In the genomic region with DNA sequence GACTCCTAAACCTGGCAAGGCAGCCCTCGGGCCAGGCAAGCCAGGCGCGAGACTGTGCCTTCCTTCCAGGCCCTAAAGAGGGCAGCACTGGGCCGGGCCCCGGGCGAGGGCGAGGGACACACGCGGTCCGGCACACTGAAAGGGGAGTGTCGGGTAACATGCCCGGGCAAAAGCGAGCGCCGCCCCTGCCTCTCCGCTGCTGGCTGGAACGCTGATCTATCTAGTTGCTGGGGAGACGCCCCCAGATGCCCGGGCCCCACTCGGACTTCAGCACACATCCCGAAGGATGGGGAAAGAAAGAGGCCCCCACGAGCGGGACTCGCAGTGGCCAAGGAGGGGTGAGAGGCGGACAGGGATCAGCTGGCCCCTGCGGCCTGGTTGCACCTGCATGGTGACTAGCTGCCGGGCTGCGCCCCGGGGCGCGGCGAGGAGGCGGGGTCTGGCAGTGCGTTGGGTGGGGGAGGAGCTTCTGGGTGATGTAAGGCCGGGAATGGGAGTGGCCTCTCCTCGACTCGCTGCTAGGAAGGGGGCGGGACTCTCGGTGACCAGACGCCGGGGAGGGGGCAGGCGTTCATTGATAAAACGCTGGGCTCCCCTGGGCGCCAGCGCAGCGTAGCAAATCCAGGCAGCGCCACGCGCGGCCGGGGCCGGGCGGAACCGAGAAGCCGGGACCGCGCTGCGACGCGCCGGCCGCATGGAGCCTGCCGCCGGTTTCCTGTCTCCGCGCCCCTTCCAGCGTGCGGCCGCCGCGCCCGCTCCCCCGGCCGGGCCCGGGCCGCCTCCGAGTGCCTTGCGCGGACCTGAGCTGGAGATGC, we compare ENCODE assay signal across 8 cellular contexts. TPM values are rescaled to one million over a fixed set of nuclear protein-coding genes. Genes with fewer than 3 reads are reported as not detected.
A peak's percentile ranks its signal among the peaks of the same experiment; 100 is the strongest.
DNase-seq lines count a peak whose midpoint lies in the region; ATAC-seq and TF ChIP-seq lines count a peak whose summit lies in the region.

A gene (plus strand): TSS at position 608 of the 815 bp plus-strand sequence. CDS start 87 bp downstream, at position 695.

- CTCF ChIA-PET in CD4-positive, alpha-beta memory T cell (lab: Charles Lee; ENCODE audit: partially characterized antibody), result interaction anchor here (0.7 to 13.0 kb wide), 22 partner anchors 9 to 504 kb away, joined by 3 to 174 read pairs (median 4); a partner anchor contains a TSS

- peaks cover 0 to 7% (median 0%) of the 10 kb centered on the region in 8 donors for H3K9me3 Mint-ChIP-seq in CD4-positive, alpha-beta memory T cell

- no peaks in the 10 kb centered on the region for H3K9me3 ChIP-seq in CD4-positive, alpha-beta memory T cell (ENCODE audit: control insufficient read depth in 1 of 2, low read length in 2 of 2)
- H3K9me3 ChIP-seq in liver (ENCODE audit: control insufficient read depth in 4 of 4, low read length in 3 of 4), result no peaks in the 10 kb centered on the region

- H3K4me3 Mint-ChIP-seq in CD4-positive, alpha-beta memory T cell, result peak within 1 kb of the TSS; percentile 89 to 99 (median 96)

- DNase-seq in CD4-positive, alpha-beta memory T cell, result peak; percentile 99 to 100 (median 99)
- peak; percentile 100 for DNase-seq in NCI-H82 (lab: John Stamatoyannopoulos, UW)
- DNase-seq in activated CD4-positive, alpha-beta T cell treated with anti-CD3 and anti-CD28 coated beads, Interleukin-2, amount 50 U/mL, for 48 hours, result peak; percentile 98 to 99
- DNase-seq in dermis microvascular lymphatic vessel endothelial cell (ENCODE audit: low read depth in 2 of 2), result peak; percentile 96 to 99
- DNase-seq in stimulated activated CD4-positive, alpha-beta T cell treated with anti-CD3 and anti-CD28 coated beads, Interleukin-4, amount 100 ng/mL, for 24 hours, result peak; percentile 99

- POLR2A ChIA-PET in CD4-positive, alpha-beta memory T cell (lab: Charles Lee; ENCODE audit: partially characterized antibody), result interaction anchor here (0.7 to 18.2 kb wide), 33 partner anchors 10 to 886 kb away, joined by 3 to 1564 read pairs (median 6); a partner anchor contains a TSS

- WGBS in liver, result under 1% methylated on average over 79 of the region's 79 CpGs

- intact Hi-C loops in CD4-positive, alpha-beta memory T cell (cut with micrococcal nuclease), result loop anchor here (2.0 to 10.0 kb wide), 5 partner anchors 37 to 887 kb away; a partner anchor contains a TSS

- H3K4me1 ChIP-seq in CD4-positive, alpha-beta memory T cell (ENCODE audit: insufficient read depth, low read length), result peaks cover 37% of the 10 kb centered on the region
- H3K4me1 ChIP-seq in liver (ENCODE audit: control insufficient read depth in 4 of 4, insufficient read depth in 4 of 4, low read length in 3 of 4), result peaks cover 2 to 12% (median 7%) of the 10 kb centered on the region in 4 donors

- peak; percentile 93 for TF ChIP-seq CTCF in liver (IDR thresholded peaks at IDR 0.05; ENCODE audit: low read depth, low read length, missing input control)

- H3K27ac Mint-ChIP-seq in CD4-positive, alpha-beta memory T cell, result peak within 1 kb of the TSS; percentile 82 to 100 (median 99)

- H3K27ac ChIP-seq in CD4-positive, alpha-beta memory T cell (ENCODE audit: low read depth, low read length), result peak within 1 kb of the TSS; percentile 96
- H3K27ac ChIP-seq in liver (ENCODE audit: low read depth in 1 of 2, low read length in 2 of 2), result peak within 1 kb of the TSS; percentile 85 to 94

- peak within 1 kb of the TSS; percentile 77 to 83 for H3K4me3 ChIP-seq in CD4-positive, alpha-beta memory T cell (ENCODE audit: low read length in 2 of 2)
- H3K4me3 ChIP-seq in liver (ENCODE audit: low read depth in 1 of 3, low read length in 3 of 3), result peak within 1 kb of the TSS; percentile 56 to 78 (median 73)

- peaks cover 24 to 39% of the 10 kb centered on the region in 2 donors for H3K36me3 Mint-ChIP-seq in CD4-positive, alpha-beta memory T cell

- peak; percentile 72 for ATAC-seq in GM19438 (IDR thresholded peaks at IDR 0.05; ENCODE audit: low read depth, unreplicated experiment)
- ATAC-seq in HG03575 (IDR thresholded peaks at IDR 0.05; ENCODE audit: extremely low read depth, insufficient number of reproducible peaks, low FRiP score, unreplicated experiment), result peak; percentile 67

- peaks cover 22% of the 10 kb centered on the region for H3K36me3 ChIP-seq in CD4-positive, alpha-beta memory T cell (ENCODE audit: insufficient read depth, low read length)
- H3K36me3 ChIP-seq in liver (ENCODE audit: control insufficient read depth in 4 of 4, insufficient read depth in 3 of 4, low read depth in 1 of 4, low read length in 3 of 4), result peaks cover 0 to 8% (median 5%) of the 10 kb centered on the region in 4 donors

- peaks cover 23 to 48% (median 31%) of the 10 kb centered on the region in 4 donors for H3K4me1 Mint-ChIP-seq in CD4-positive, alpha-beta memory T cell

- peak; percentile 85 to 86 for TF ChIP-seq RAD21 in liver (IDR thresholded peaks at IDR 0.05)

- H3K27me3 ChIP-seq in CD4-positive, alpha-beta memory T cell (ENCODE audit: insufficient read depth, low read length), result no peaks in the 10 kb centered on the region
- H3K27me3 ChIP-seq in liver (ENCODE audit: control insufficient read depth in 4 of 4, insufficient read depth in 4 of 4, low read length in 3 of 4), result no peaks in the 10 kb centered on the region

- H3K9ac ChIP-seq in liver (ENCODE audit: low read depth in 1 of 2, low read length in 2 of 2), result peak within 1 kb of the TSS; percentile 69 to 71

- H3K27me3 Mint-ChIP-seq in CD4-positive, alpha-beta memory T cell, result no peaks in the 10 kb centered on the region

TF ChIP-seq in liver, 16 proteins besides CTCF, POLR2A, EP300 and RAD21:
- peak in 1 of 2 donors; percentile 43 for TF ChIP-seq HNF4A (conservative IDR thresholded peaks at IDR 0.05)
- peak; percentile 39 to 60 for TF ChIP-seq RXRA (IDR thresholded peaks at IDR 0.05)
- TF ChIP-seq, protein P1, sequence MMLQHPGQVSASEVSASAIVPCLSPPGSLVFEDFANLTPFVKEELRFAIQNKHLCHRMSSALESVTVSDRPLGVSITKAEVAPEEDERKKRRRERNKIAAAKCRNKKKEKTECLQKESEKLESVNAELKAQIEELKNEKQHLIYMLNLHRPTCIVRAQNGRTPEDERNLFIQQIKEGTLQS (IDR thresholded peaks at IDR 0.05), result peak; percentile 84
- peak; percentile 70 for TF ChIP-seq TAF1 (conservative IDR thresholded peaks at IDR 0.05)
- peak; percentile 83 for TF ChIP-seq YY1 (IDR thresholded peaks at IDR 0.05)
- TF ChIP-seq, protein P2, sequence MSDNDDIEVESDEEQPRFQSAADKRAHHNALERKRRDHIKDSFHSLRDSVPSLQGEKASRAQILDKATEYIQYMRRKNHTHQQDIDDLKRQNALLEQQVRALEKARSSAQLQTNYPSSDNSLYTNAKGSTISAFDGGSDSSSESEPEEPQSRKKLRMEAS (IDR thresholded peaks at IDR 0.05), result peak; percentile 89
- TF ChIP-seq, protein P3, sequence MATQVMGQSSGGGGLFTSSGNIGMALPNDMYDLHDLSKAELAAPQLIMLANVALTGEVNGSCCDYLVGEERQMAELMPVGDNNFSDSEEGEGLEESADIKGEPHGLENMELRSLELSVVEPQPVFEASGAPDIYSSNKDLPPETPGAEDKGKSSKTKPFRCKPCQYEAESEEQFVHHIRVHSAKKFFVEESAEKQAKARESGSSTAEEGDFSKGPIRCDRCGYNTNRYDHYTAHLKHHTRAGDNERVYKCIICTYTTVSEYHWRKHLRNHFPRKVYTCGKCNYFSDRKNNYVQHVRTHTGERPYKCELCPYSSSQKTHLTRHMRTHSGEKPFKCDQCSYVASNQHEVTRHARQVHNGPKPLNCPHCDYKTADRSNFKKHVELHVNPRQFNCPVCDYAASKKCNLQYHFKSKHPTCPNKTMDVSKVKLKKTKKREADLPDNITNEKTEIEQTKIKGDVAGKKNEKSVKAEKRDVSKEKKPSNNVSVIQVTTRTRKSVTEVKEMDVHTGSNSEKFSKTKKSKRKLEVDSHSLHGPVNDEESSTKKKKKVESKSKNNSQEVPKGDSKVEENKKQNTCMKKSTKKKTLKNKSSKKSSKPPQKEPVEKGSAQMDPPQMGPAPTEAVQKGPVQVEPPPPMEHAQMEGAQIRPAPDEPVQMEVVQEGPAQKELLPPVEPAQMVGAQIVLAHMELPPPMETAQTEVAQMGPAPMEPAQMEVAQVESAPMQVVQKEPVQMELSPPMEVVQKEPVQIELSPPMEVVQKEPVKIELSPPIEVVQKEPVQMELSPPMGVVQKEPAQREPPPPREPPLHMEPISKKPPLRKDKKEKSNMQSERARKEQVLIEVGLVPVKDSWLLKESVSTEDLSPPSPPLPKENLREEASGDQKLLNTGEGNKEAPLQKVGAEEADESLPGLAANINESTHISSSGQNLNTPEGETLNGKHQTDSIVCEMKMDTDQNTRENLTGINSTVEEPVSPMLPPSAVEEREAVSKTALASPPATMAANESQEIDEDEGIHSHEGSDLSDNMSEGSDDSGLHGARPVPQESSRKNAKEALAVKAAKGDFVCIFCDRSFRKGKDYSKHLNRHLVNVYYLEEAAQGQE (IDR thresholded peaks at IDR 0.05), result peak; percentile 66
- TF ChIP-seq, protein P4, sequence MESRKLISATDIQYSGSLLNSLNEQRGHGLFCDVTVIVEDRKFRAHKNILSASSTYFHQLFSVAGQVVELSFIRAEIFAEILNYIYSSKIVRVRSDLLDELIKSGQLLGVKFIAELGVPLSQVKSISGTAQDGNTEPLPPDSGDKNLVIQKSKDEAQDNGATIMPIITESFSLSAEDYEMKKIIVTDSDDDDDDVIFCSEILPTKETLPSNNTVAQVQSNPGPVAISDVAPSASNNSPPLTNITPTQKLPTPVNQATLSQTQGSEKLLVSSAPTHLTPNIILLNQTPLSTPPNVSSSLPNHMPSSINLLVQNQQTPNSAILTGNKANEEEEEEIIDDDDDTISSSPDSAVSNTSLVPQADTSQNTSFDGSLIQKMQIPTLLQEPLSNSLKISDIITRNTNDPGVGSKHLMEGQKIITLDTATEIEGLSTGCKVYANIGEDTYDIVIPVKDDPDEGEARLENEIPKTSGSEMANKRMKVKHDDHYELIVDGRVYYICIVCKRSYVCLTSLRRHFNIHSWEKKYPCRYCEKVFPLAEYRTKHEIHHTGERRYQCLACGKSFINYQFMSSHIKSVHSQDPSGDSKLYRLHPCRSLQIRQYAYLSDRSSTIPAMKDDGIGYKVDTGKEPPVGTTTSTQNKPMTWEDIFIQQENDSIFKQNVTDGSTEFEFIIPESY (IDR thresholded peaks at IDR 0.05), result no peak
- no peak for TF ChIP-seq FOXA2 (IDR thresholded peaks at IDR 0.05)
- peak; percentile 88 for TF ChIP-seq SP1 (IDR thresholded peaks at IDR 0.05)
- no peak for TF ChIP-seq HNF4G (IDR thresholded peaks at IDR 0.05)

RNA-seq across cellular contexts. Expression of the gene that starts here (rescaled TPM):
- 100 to 1,000 TPM; 151 to 153 TPM for total RNA-seq in CD4-positive, alpha-beta memory T cell
- polyA plus RNA-seq in CD4-positive, alpha-beta memory T cell, result 10 to 100 TPM; 37.3 to 43.7 TPM
- total RNA-seq in dermis microvascular lymphatic vessel endothelial cell, result 11.7 and 14.9 TPM in 2 replicates
- total RNA-seq in liver, result 1 to 10 TPM; 2.3 to 5.7 TPM
- 1 to 10 TPM; 1.5 to 2.2 TPM for polyA plus RNA-seq in liver

Comparison
In these comparisons a context has a peak if more than half of its experiments do, and no peak if none do; other contexts are left out.
1. Peak in every context shown above with its lines: DNase-seq, ATAC-seq, H3K4me3 ChIP-seq and H3K27ac ChIP-seq.
2. RNA of the gene that starts here (polyA plus RNA-seq): 37.3 to 43.7 TPM in CD4-positive, alpha-beta memory T cell; 1.5 to 2.2 TPM in liver; every median in the first group is over 10 times any median in the second.